In genomic region chr3:74617786-74618185, GRCh38 we compare ENCODE assay signal across 33 cellular contexts. TPM values are rescaled to one million over a fixed set of nuclear protein-coding genes. Genes with fewer than 3 reads are reported as not detected.
"Had no signal": no experiment of that assay in that cellular context is flagged by ENCODE, and none has a peak within 500 bp of the region (broad histone marks: within the 10 kb centered on the region; RNA-seq: fewer than 3 reads in every experiment).

No MANE protein-coding gene starts in this region.

- H3K27me3 ChIP-seq: body of pancreas had no signal

- H3K36me3 ChIP-seq: adrenal gland, cardiac muscle cell had no signal

- ATAC-seq: activated CD8-positive, alpha-beta T cell treated with anti-CD3 and anti-CD28 coated beads for 36 hours; activated naive CD4-positive, alpha-beta T cell treated with anti-CD3 and anti-CD28 coated beads, Interleukin-2, amount 50 U/mL, for 72 hours; activated T-cell treated with anti-CD3 and anti-CD28 coated beads, Interleukin-2, amount 50 U/mL, for 4 hours; activated T-cell treated with anti-CD3 and anti-CD28 coated beads, Interleukin-2, amount 50 U/mL, for 72 hours; activated T-helper 17 cell treated with anti-CD3 and anti-CD28 coated beads, Interleukin-2, amount 50 U/mL, for 72 hours; body of pancreas; T-helper 17 cell had no signal

- H3K9me3 ChIP-seq: adrenal gland, body of pancreas had no signal

- DNase-seq: activated B cell treated with CpG ODN at 0.5 μM for 24 hours; activated CD4-positive, alpha-beta memory T cell treated with anti-CD3 and anti-CD28 coated beads for 36 hours; activated CD4-positive, alpha-beta T cell treated with anti-CD3 and anti-CD28 coated beads for 4 hours; activated CD4-positive, alpha-beta T cell treated with anti-CD3 and anti-CD28 coated beads, Interleukin-2, amount 10 ng/mL, durations not matched to agents 24 days and 14 days; activated CD4-positive, alpha-beta T cell treated with anti-CD3 and anti-CD28 coated beads, Interleukin-2, amount 50 U/mL, for 1 hour; activated CD4-positive, alpha-beta T cell treated with anti-CD3 and anti-CD28 coated beads, Interleukin-2, amount 50 U/mL, for 4 hours; activated CD4-positive, CD25-positive, alpha-beta regulatory T cell treated with anti-CD3 and anti-CD28 coated beads, Interleukin-2, amount 50 U/mL, for 72 hours; activated CD8-positive, alpha-beta memory T cell treated with anti-CD3 and anti-CD28 coated beads, Interleukin-2, amount 50 U/mL, for 4 hours; activated CD8-positive, alpha-beta T cell treated with anti-CD3 and anti-CD28 coated beads for 36 hours; activated effector memory CD4-positive, alpha-beta T cell treated with anti-CD3 and anti-CD28 coated beads, Interleukin-2, amount 50 U/mL, for 16 hours; activated gamma-delta T cell treated with Interleukin-2 at 50 U/mL for 16 hours; activated naive CD4-positive, alpha-beta T cell; activated naive CD4-positive, alpha-beta T cell treated with anti-CD3 and anti-CD28 coated beads for 36 hours; activated naive CD4-positive, alpha-beta T cell treated with anti-CD3 and anti-CD28 coated beads, Interleukin-2, amount 50 U/mL, for 16 hours; activated naive CD8-positive, alpha-beta T cell treated with anti-CD3 and anti-CD28 coated beads for 36 hours; activated T-cell treated with anti-CD3 and anti-CD28 coated beads for 4 hours; activated T-cell treated with anti-CD3 and anti-CD28 coated beads, Interleukin-2, amount 50 U/mL, for 1 hour; activated T-cell treated with anti-CD3 and anti-CD28 coated beads, Interleukin-2, amount 50 U/mL, for 4 hours; activated T-cell treated with anti-CD3 and anti-CD28 coated beads, Interleukin-2, amount 50 U/mL, for 72 hours; adrenal gland; amniotic stem cell; aorta; body of pancreas; caudate nucleus; cerebellar nuclear complex; T-helper 17 cell; T1000 had no signal

- H3K4me1 ChIP-seq: adrenal gland had no signal

- H3K27ac ChIP-seq: adrenal gland, body of pancreas, cardiac muscle cell had no signal

- H3K4me3 ChIP-seq: adrenal gland, body of pancreas, cardiac muscle cell had no signal

RNA-seq across cellular contexts. Expression of gene CNTN3, which starts 3.3 kb away (rescaled TPM):
- total RNA-seq: activated B cell treated with CpG ODN at 0.5 μM for 24 hours; activated CD4-positive, alpha-beta memory T cell treated with anti-CD3 and anti-CD28 coated beads for 36 hours; activated CD4-positive, alpha-beta T cell treated with anti-CD3 and anti-CD28 coated beads, Interleukin-2, amount 10 ng/mL, durations not matched to agents 24 days and 14 days; activated CD8-positive, alpha-beta memory T cell treated with anti-CD3 and anti-CD28 coated beads for 36 hours; activated CD8-positive, alpha-beta T cell treated with anti-CD3 and anti-CD28 coated beads for 36 hours; activated naive CD4-positive, alpha-beta T cell treated with anti-CD3 and anti-CD28 coated beads for 36 hours; activated naive CD4-positive, alpha-beta T cell treated with anti-CD3 and anti-CD28 coated beads, Interleukin-2, amount 50 U/mL, for 72 hours; activated naive CD8-positive, alpha-beta T cell treated with anti-CD3 and anti-CD28 coated beads for 36 hours; activated T-cell treated with anti-CD3 and anti-CD28 coated beads, Interleukin-2, amount 50 U/mL, for 4 hours; activated T-cell treated with anti-CD3 and anti-CD28 coated beads, Interleukin-2, amount 50 U/mL, for 72 hours; activated T-helper 1 cell treated with anti-CD3 and anti-CD28 coated beads, Interleukin-12 subunit alpha, Interleukin-12 subunit beta, Interleukin-2, Interleukin-4 antibody, amounts not matched to agents 30 ng/mL and 10 ng/mL and 1 ng/mL, durations not matched to agents 14 hours and 24 hours and 36 hours; activated T-helper 17 cell treated with anti-CD3 and anti-CD28 coated beads, Interleukin-2, amount 50 U/mL, for 72 hours; T-helper 17 cell; T-helper 2 cell treated with Interferon-gamma antibody and Interleukin-4, amounts not matched to agents 100 ng/mL and 5 ng/mL, for 36 hours had no signal
